In the genomic region with DNA sequence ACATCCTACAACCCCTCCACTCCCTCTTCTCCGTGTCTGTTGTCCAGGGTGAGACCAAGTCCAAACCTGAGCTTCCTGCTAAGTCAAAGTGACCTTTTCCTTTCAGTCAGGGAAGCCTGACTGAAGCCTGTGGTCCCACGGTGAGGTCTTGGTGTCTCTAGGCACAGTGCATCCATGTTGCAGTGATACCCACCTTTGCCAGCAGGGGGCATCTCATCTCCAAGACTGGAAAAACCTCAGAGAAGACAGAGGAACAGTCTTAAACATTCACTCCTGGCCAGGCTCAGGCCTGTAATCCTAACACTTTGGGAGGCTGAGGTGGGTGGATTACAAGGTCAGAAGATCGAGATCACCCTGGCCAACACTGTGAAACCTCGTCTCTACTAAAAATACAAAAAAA, we compare ENCODE assay signal across 9 cellular contexts. TPM values are rescaled to one million over a fixed set of nuclear protein-coding genes. Genes with fewer than 3 reads are reported as not detected.
DNase-seq lines count a peak whose midpoint lies in the region; ATAC-seq and TF ChIP-seq lines count a peak whose summit lies in the region.
"Not testable (repeated sequence)": the region's sequence is repeated elsewhere in the genome, so short reads cannot be mapped to it uniquely, and the experiment has no call there.
"Had no signal": no experiment of that assay in that cellular context is flagged by ENCODE, and none has a peak within 500 bp of the region (broad histone marks: within the 10 kb centered on the region; RNA-seq: fewer than 3 reads in every experiment).

No MANE protein-coding gene starts in this region.

- TF ChIP-seq CTCF in AG10803 (conservative IDR thresholded peaks at IDR 0.05; ENCODE audit: low read length) (peak; percentile 59), Panc1 (IDR thresholded peaks at IDR 0.05) (peak; percentile 75)

- not testable (repeated sequence) for H3K36me3 ChIP-seq in Panc1 (ENCODE audit: control insufficient read depth, insufficient read depth, low read length)

- POLR2A ChIA-PET in Panc1 (lab: Charles Lee) = not testable (repeated sequence)

- ATAC-seq in GM18511 (IDR thresholded peaks at IDR 0.05; ENCODE audit: unreplicated experiment) (peak; percentile 77), Panc1 (peak; percentile 68; the same call in 1 of the 2 replicates)

- CTCF ChIA-PET in Panc1 (lab: Charles Lee) = not testable (repeated sequence)

- not testable (repeated sequence) for H3K9me3 ChIP-seq in Panc1 (ENCODE audit: control insufficient read depth, insufficient read depth, low read depth, low read length)

- in situ Hi-C loops in Panc1 (cut with HindIII; ENCODE audit: low pct_unique_long_range_greater_than_20kb, low sequenced_read_pairs) = not testable (repeated sequence)

- DNase-seq in AG10803 (ENCODE audit: low read depth) (peak; percentile 41), HUDEP-2 (lab: John Stamatoyannopoulos, UW; ENCODE audit: unreplicated experiment in 76 of 76) (peak in 61 of 76 experiments; percentile 1 to 63 (median 42)), kidney tubule cell (ENCODE audit: low spot score) (peak; percentile 47)
- DNase-seq in Panc1 (ENCODE audit: low read depth, low spot score) = not testable (repeated sequence)
- DNase-seq in activated CD8-positive, alpha-beta memory T cell treated with anti-CD3 and anti-CD28 coated beads, Interleukin-2, amount 50 U/mL, for 48 hours = peak; percentile 76
- DNase-seq in effector CD8-positive, alpha-beta T cell (lab: John Stamatoyannopoulos, UW) = peak; percentile 0
- DNase-seq in stimulated activated CD4-positive, alpha-beta T cell treated with anti-CD3 and anti-CD28 coated beads, Interleukin-15, amount 100 ng/mL, for 48 hours (ENCODE audit: low read depth in 2 of 2) = peak; percentile 8 to 54

- intact Hi-C loops in Panc1 (cut with micrococcal nuclease; ENCODE audit: unreplicated experiment) = not testable (repeated sequence)

- H3K4me3 ChIP-seq in AG10803 (ENCODE audit: low read length); Panc1 (ENCODE audit: low read depth in 2 of 2, low read length in 2 of 2): not testable (repeated sequence)

- not testable (repeated sequence) for H3K4me1 ChIP-seq in Panc1 (ENCODE audit: control insufficient read depth, insufficient read depth, low read length)

- not testable (repeated sequence) for BruUV-seq in Panc1 (replicated peaks; lab: Mats Ljungman, UMichigan)

- H3K27ac ChIP-seq in Panc1 (ENCODE audit: low read length) = not testable (repeated sequence)

- H3K27me3 ChIP-seq in Panc1 (ENCODE audit: control insufficient read depth, insufficient read depth, low read length) = not testable (repeated sequence)

RNA-seq across cellular contexts. Expression of a gene that starts 23.4 kb away (rescaled TPM):
- not detected for total RNA-seq in Panc1 (2021; ENCODE audit: unreplicated experiment)
- polyA plus RNA-seq in Panc1 (2012; ENCODE audit: insufficient read length) = not detected
- total RNA-seq: mononuclear cell had no signal
